8 cellular contexts compared by ENCODE assay signal in the genomic region with DNA sequence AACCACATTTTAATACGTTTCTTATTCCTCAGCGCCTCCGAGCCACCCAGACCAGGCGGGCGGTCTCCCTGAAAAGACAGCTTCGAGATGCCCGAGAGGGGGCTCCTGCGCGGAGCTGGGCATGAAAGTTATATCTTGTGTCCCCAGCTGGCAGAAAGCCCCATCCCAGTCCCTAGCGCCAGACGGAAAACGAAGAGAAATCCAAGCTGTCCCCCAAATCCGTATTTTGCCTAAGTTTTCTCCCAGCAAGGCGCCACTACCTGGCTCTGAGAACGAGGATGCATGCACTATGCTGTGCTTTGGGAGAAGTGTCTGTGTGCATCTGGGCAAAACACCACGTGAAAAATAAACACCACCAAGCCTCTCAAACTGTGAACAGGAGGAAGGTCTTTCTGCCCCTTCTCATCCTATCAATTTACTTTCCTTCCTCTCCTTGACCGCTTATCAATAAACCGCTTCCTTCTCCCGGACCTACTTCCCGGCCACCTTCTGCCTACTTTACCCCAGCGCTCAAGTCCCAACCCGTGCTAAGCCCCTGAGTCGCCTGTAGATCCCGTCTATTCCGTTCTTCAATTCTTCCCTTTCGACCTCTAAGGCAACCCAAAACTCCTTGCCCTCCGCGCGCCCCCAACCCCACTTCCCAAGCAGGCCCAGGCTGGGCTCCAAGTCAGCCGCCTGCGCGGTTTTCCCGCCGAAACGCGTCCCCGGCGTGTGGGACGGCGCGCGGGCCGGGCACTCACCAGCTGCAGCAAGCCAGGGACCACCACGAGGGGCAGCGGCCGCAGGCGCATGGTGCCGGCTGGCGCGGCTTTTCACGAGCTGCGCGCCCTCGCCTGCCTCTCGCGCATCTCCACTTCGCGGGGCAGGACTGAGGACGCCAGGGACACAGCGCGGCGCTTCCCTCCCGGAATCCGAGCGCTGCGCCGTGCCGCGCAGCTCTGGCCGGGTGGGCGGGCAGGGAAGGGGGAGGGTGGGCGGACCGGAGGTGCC. TPM values are rescaled to one million over a fixed set of nuclear protein-coding genes. Genes with fewer than 3 reads are reported as not detected.
DNase-seq lines count a peak whose midpoint lies in the region; ATAC-seq, FAIRE-seq and TF ChIP-seq lines count a peak whose summit lies in the region.
"Had no signal": no experiment of that assay in that cellular context is flagged by ENCODE, and none has a peak within 500 bp of the region (broad histone marks: within the 10 kb centered on the region; RNA-seq: fewer than 3 reads in every experiment).

Gene NXPH2, minus strand, starts transcription at position 940 of the 990 bp plus-strand sequence. Its CDS starts 149 bp downstream, at position 791.

- DNase-seq in astrocyte (ENCODE audit: low read depth) (no peak), keratinocyte (ENCODE audit: low read depth, low spot score) (no peak), NCI-H1105 (lab: John Stamatoyannopoulos, UW) (no peak), NCI-H345 treated with DMSO at 0.1 percent for 48 hours (lab: John Stamatoyannopoulos, UW; ENCODE audit: unreplicated experiment) (no peak)
- no peak for DNase-seq in stimulated activated effector memory CD8-positive, alpha-beta T cell treated with anti-CD3 and anti-CD28 coated beads, Interleukin-12 subunit alpha, Interleukin-12 subunit beta, amount 100 ng/mL, for 72 hours (ENCODE audit: low spot score in 2 of 2)

- H3K9ac ChIP-seq in HUES48 (ENCODE audit: low read depth, low read length) (peak within 1 kb of the TSS; percentile 63), astrocyte (ENCODE audit: low read length) (no peak within 1 kb of the TSS), keratinocyte (ENCODE audit: control insufficient read depth, extremely low read depth, insufficient read depth, low read length) (peak within 1 kb of the TSS; percentile 4)

- no peaks in the 10 kb centered on the region for H3K36me3 ChIP-seq in HUES48 (ENCODE audit: control insufficient read depth, insufficient read depth, low read length)
- H3K36me3 ChIP-seq in astrocyte (ENCODE audit: insufficient read depth, low read length): no peaks in the 10 kb centered on the region
- H3K36me3 ChIP-seq in keratinocyte (ENCODE audit: control insufficient read depth in 2 of 2, extremely low read depth in 1 of 2, insufficient read depth in 2 of 2, low read length in 2 of 2): no peaks in the 10 kb centered on the region

- peaks cover 47% of the 10 kb centered on the region for H3K27me3 Mint-ChIP-seq in astrocyte (ENCODE audit: low read depth, unreplicated experiment)

- H3K27ac ChIP-seq in HUES48 (ENCODE audit: low read depth, low read length): no peak within 1 kb of the TSS
- H3K27ac ChIP-seq in astrocyte (ENCODE audit: low read depth, low read length): no peak within 1 kb of the TSS
- no peak within 1 kb of the TSS for H3K27ac ChIP-seq in keratinocyte (ENCODE audit: control insufficient read depth, insufficient read depth, low read length)

- peaks cover 11% of the 10 kb centered on the region for H3K4me1 Mint-ChIP-seq in astrocyte (ENCODE audit: low read depth, unreplicated experiment)
- H3K4me1 Mint-ChIP-seq in stimulated activated effector memory CD8-positive, alpha-beta T cell treated with anti-CD3 and anti-CD28 coated beads, Interleukin-12 subunit alpha, Interleukin-12 subunit beta, amount 100 ng/mL, for 72 hours: peaks cover 5% of the 10 kb centered on the region

- no peaks in the 10 kb centered on the region for H3K9me3 Mint-ChIP-seq in astrocyte (ENCODE audit: unreplicated experiment)
- H3K9me3 Mint-ChIP-seq in stimulated activated effector memory CD8-positive, alpha-beta T cell treated with anti-CD3 and anti-CD28 coated beads, Interleukin-12 subunit alpha, Interleukin-12 subunit beta, amount 100 ng/mL, for 72 hours: no peaks in the 10 kb centered on the region

- H3K4me1 ChIP-seq in HUES48 (ENCODE audit: control insufficient read depth, insufficient read depth, low read length) (peaks cover 51% of the 10 kb centered on the region), astrocyte (ENCODE audit: insufficient read depth, low read length) (peaks cover 9% of the 10 kb centered on the region), keratinocyte (ENCODE audit: control insufficient read depth, extremely low read depth, insufficient read depth, low read length) (peaks cover 5% of the 10 kb centered on the region)

- TF ChIP-seq CTCF in astrocyte (IDR thresholded peaks at IDR 0.05; ENCODE audit: insufficient read depth, low read depth, low read length): no peak
- no peak for TF ChIP-seq CTCF in keratinocyte (optimal IDR thresholded peaks at IDR 0.05 in 1 of 3, IDR thresholded peaks at IDR 0.05 in 1 of 3, conservative IDR thresholded peaks at IDR 0.05 in 1 of 3; ENCODE audit: extremely low read depth in 1 of 3, insufficient read depth in 2 of 3, low read length in 3 of 3)

- no peak for FAIRE-seq in astrocyte (lab: Jason Lieb, UNC)
- no peak for FAIRE-seq in keratinocyte (lab: Jason Lieb, UNC)

- H3K27ac Mint-ChIP-seq in astrocyte (ENCODE audit: unreplicated experiment): peak within 1 kb of the TSS; percentile 44
- H3K27ac Mint-ChIP-seq in stimulated activated effector memory CD8-positive, alpha-beta T cell treated with anti-CD3 and anti-CD28 coated beads, Interleukin-12 subunit alpha, Interleukin-12 subunit beta, amount 100 ng/mL, for 72 hours: no peak within 1 kb of the TSS

- H2AFZ ChIP-seq in astrocyte (ENCODE audit: low read depth, low read length): peak within 1 kb of the TSS; percentile 66
- H2AFZ ChIP-seq in keratinocyte (ENCODE audit: control insufficient read depth, low read length): peak within 1 kb of the TSS; percentile 60

- H3K4me2 ChIP-seq in astrocyte (ENCODE audit: low read length) (peak within 1 kb of the TSS; percentile 88), keratinocyte (ENCODE audit: control insufficient read depth, extremely low read depth, insufficient read depth, low read depth, low read length) (peak within 1 kb of the TSS; percentile 91)

- H3K4me3 Mint-ChIP-seq in astrocyte (ENCODE audit: unreplicated experiment): peak within 1 kb of the TSS; percentile 89
- H3K4me3 Mint-ChIP-seq in stimulated activated effector memory CD8-positive, alpha-beta T cell treated with anti-CD3 and anti-CD28 coated beads, Interleukin-12 subunit alpha, Interleukin-12 subunit beta, amount 100 ng/mL, for 72 hours: no peak within 1 kb of the TSS

- H3K4me3 ChIP-seq in HUES48 (ENCODE audit: low read depth, low read length) (peak within 1 kb of the TSS; percentile 81), astrocyte (ENCODE audit: insufficient read depth, low read depth, low read length) (peak within 1 kb of the TSS; percentile 46), keratinocyte (ENCODE audit: control insufficient read depth in 2 of 3, extremely low read depth in 1 of 3, insufficient read depth in 2 of 3, low read depth in 1 of 3, low read length in 3 of 3) (peak within 1 kb of the TSS; percentile 27 to 62 (median 53))

- H3K79me2 ChIP-seq in astrocyte (ENCODE audit: insufficient read depth, low read length) (no peaks in the 10 kb centered on the region), keratinocyte (ENCODE audit: control insufficient read depth, insufficient read depth, low read length) (no peaks in the 10 kb centered on the region)

- H3K9me1 ChIP-seq in keratinocyte (ENCODE audit: control insufficient read depth, extremely low read depth, insufficient read depth, low read length): no peaks in the 10 kb centered on the region

- dilution Hi-C loops in keratinocyte (cut with MboI; ENCODE audit: extremely low pct_ligation_motif_present, low sequenced_read_pairs): no loop called here

- peaks cover 59% of the 10 kb centered on the region for H3K27me3 ChIP-seq in HUES48 (ENCODE audit: control insufficient read depth, insufficient read depth, low read length)
- H3K27me3 ChIP-seq in astrocyte (ENCODE audit: insufficient read depth, low read length): peaks cover 46% of the 10 kb centered on the region
- H3K27me3 ChIP-seq in keratinocyte (ENCODE audit: control insufficient read depth, extremely low read depth, insufficient read depth, low read length): peaks cover 37% of the 10 kb centered on the region

- H3K36me3 Mint-ChIP-seq in astrocyte (ENCODE audit: low read depth, unreplicated experiment): no peaks in the 10 kb centered on the region
- no peaks in the 10 kb centered on the region for H3K36me3 Mint-ChIP-seq in stimulated activated effector memory CD8-positive, alpha-beta T cell treated with anti-CD3 and anti-CD28 coated beads, Interleukin-12 subunit alpha, Interleukin-12 subunit beta, amount 100 ng/mL, for 72 hours

- no peaks in the 10 kb centered on the region for H4K20me1 ChIP-seq in astrocyte (ENCODE audit: insufficient read depth, low read length)
- H4K20me1 ChIP-seq in keratinocyte (ENCODE audit: control insufficient read depth, extremely low read depth, insufficient read depth, low read length): no peaks in the 10 kb centered on the region

- H3K9me3 ChIP-seq in HUES48 (ENCODE audit: control insufficient read depth, insufficient read depth, low read length) (no peaks in the 10 kb centered on the region), astrocyte (ENCODE audit: insufficient read depth, low read depth, low read length) (no peaks in the 10 kb centered on the region), keratinocyte (ENCODE audit: control insufficient read depth, low read depth, low read length) (no peaks in the 10 kb centered on the region)

- ATAC-seq in stimulated activated effector memory CD8-positive, alpha-beta T cell treated with anti-CD3 and anti-CD28 coated beads, Interleukin-12 subunit alpha, Interleukin-12 subunit beta, amount 100 ng/mL, for 72 hours: peak; percentile 24
- ATAC-seq in HG03108 (IDR thresholded peaks at IDR 0.05; ENCODE audit: unreplicated experiment): no peak

RNA-seq across cellular contexts. Expression of gene NXPH2, which starts in this region (rescaled TPM):
- 0.38 and 1.0 TPM in 2 replicates for total RNA-seq in astrocyte
- not detected in 3 replicates for polyA plus RNA-seq in keratinocyte
- polyA plus RNA-seq in keratinocyte (2011; ENCODE audit: low read depth): not detected
- not detected in 2 replicates for polyA plus RNA-seq in keratinocyte (2011; cell fraction: cytosol; rRNA removed)
- polyA plus RNA-seq in keratinocyte (2011; cell fraction: nucleus; rRNA removed): not detected in 2 replicates
- not detected in 2 replicates for polyA plus RNA-seq in keratinocyte (2012; ENCODE audit: low replicate concordance)
- not detected in 3 replicates for polyA minus RNA-seq in keratinocyte
- not detected for polyA minus RNA-seq in keratinocyte (2011; cell fraction: cytosol; rRNA and poly(A)+ RNA removed)
- not detected in 2 replicates for polyA minus RNA-seq in keratinocyte (2011; cell fraction: nucleus; rRNA and poly(A)+ RNA removed)
- total RNA-seq: RPMI7951 had no signal
